ENCODE assay signal across 16 cellular contexts in the genomic region with DNA sequence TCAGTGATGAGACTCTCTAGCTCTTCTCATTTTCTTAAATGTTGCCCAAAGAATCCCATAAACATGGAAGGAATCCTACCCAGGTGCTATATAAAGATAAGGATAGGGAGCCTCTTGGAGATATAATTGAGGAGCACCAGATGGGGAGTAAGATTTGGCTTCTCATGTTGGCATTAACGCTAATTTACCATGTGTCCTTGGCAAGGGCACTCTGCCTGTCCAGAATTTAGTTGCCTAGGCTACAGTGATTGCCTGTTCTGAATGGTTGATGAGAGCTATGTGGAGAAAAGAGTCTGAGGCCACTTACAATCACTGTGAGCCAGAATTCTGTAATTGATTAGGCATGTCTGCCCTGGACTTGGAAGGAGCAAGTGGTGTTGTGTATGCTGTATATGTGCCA.
"Had no signal": no experiment of that assay in that cellular context is flagged by ENCODE, and none has a peak within 500 bp of the region (broad histone marks: within the 10 kb centered on the region; RNA-seq: fewer than 3 reads in every experiment).

No MANE protein-coding gene starts in this region.

- H3K36me3 ChIP-seq: colonic mucosa, esophagus muscularis mucosa, gastroesophageal sphincter, heart left ventricle, left lung, lower lobe of right lung had no signal

- H3K27ac ChIP-seq: colonic mucosa, esophagus muscularis mucosa, foreskin keratinocyte, gastroesophageal sphincter, heart left ventricle, left lung, lower lobe of right lung had no signal

- ATAC-seq: foreskin keratinocyte; gastroesophageal sphincter; heart left ventricle; left cardiac atrium; left lung; left ventricle myocardium superior; lower lobe of right lung; mucosa of descending colon; naive thymus-derived CD8-positive, alpha-beta T cell had no signal

- H3K4me3 ChIP-seq: colonic mucosa, esophagus muscularis mucosa, gastroesophageal sphincter, heart left ventricle, left lung, lower lobe of right lung, mucosa of descending colon had no signal

- H3K9me3 ChIP-seq: colonic mucosa, gastroesophageal sphincter, heart left ventricle, lower lobe of right lung, mucosa of descending colon had no signal

- H3K4me1 ChIP-seq: colonic mucosa, esophagus muscularis mucosa, foreskin keratinocyte, gastroesophageal sphincter, heart left ventricle, left lung, lower lobe of right lung had no signal

- H3K27me3 ChIP-seq: colonic mucosa, esophagus muscularis mucosa, foreskin keratinocyte, gastroesophageal sphincter, heart left ventricle, left lung had no signal

- DNase-seq: colonic mucosa; cortex of kidney; effector CD8-positive, alpha-beta T cell; foreskin keratinocyte; heart left ventricle; hippocampal formation; left cardiac atrium; left lung; left ventricle myocardium superior; lower lobe of right lung; mesenchymal stem cell; mucosa of descending colon; naive B cell; naive thymus-derived CD8-positive, alpha-beta T cell had no signal
